12 cellular contexts compared by ENCODE assay signal in the genomic region with DNA sequence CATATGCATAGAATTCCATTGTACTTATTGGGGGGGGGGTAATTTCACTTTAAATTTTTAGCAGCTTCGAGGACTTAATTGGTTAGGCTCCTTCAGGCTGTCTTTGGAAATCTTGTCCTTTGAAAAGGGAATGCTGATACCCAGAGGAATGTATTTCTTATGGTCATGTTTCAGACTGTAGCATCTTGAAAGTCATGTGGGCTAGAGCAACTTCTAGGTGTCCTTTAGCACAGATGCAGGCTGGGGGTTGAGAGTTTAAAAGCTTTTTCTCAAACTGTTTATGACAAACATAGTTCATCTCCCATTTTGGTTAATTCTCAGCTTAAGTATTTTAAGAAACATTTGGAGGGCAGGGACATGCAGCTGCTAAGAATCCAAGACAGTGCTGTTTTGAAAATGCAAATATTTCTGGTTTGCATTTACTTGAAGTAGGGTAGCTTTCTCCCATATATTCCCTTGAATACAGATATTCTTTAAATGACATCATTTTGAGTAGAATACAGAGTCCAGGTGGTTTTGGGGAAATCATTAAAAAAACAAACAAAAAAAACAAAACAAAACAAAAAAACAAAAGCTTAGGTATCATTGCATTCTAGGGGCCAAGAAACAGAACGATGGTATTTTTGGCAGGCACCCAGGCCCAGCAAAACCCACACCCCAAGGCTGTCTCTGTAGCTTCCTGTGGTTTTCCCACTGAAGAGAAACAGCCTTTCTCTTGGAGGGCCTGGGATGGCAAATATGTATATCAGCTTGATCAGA.
A peak's percentile ranks its signal among the peaks of the same experiment; 100 is the strongest.
DNase-seq lines count a peak whose midpoint lies in the region; ATAC-seq, FAIRE-seq and TF ChIP-seq lines count a peak whose summit lies in the region.
"Had no signal": no experiment of that assay in that cellular context is flagged by ENCODE, and none has a peak within 500 bp of the region (broad histone marks: within the 10 kb centered on the region; RNA-seq: fewer than 3 reads in every experiment).

No MANE protein-coding gene starts in this region.

- H3K4me3 ChIP-seq in AG09309 (ENCODE audit: control insufficient read depth, low read depth, low read length) (no peak overlapping the region), astrocyte (ENCODE audit: insufficient read depth, low read depth, low read length) (no peak overlapping the region), hepatocyte (no peak overlapping the region)
- H3K4me3 ChIP-seq: spleen had no signal

- H3K9me3 ChIP-seq in astrocyte (ENCODE audit: insufficient read depth, low read depth, low read length) = no peaks in the 10 kb centered on the region
- H3K9me3 ChIP-seq in hepatocyte (ENCODE audit: low read depth) = no peaks in the 10 kb centered on the region
- H3K9me3 ChIP-seq: spleen had no signal

- peak overlapping the region; percentile 17 for H3K9ac ChIP-seq in astrocyte (ENCODE audit: low read length)

- H3K27ac Mint-ChIP-seq in astrocyte (ENCODE audit: unreplicated experiment) = peak overlapping the region; percentile 48

- H3K27me3 ChIP-seq in astrocyte (ENCODE audit: insufficient read depth, low read length) (no peaks in the 10 kb centered on the region), hepatocyte (no peaks in the 10 kb centered on the region)
- H3K27me3 ChIP-seq: spleen had no signal

- DNase-seq in AG09309 (ENCODE audit: low read depth) (peak; percentile 54), HT1080 (ENCODE audit: low read depth) (peak; percentile 69), astrocyte (ENCODE audit: low read depth) (peak; percentile 92), hepatocyte (ENCODE audit: low spot score) (no peak), NCI-H1694 (lab: John Stamatoyannopoulos, UW) (no peak), NCI-H2171 treated with DMSO at 0.1 percent for 48 hours (lab: John Stamatoyannopoulos, UW) (no peak)
- DNase-seq: naive B cell; spleen; stimulated activated CD8-positive, alpha-beta memory T cell treated with anti-CD3 and anti-CD28 coated beads, Interleukin-4, amount 100 ng/mL, for 48 hours had no signal

- no peaks in the 10 kb centered on the region for H3K27me3 Mint-ChIP-seq in astrocyte (ENCODE audit: low read depth, unreplicated experiment)
- H3K27me3 Mint-ChIP-seq: naive B cell had no signal

- WGBS in hepatocyte (ENCODE audit: low lambda C conversion rate, missing lambda C conversion rate) = 66% methylated on average over 2 of the region's 2 CpGs

- no peaks in the 10 kb centered on the region for H4K20me1 ChIP-seq in astrocyte (ENCODE audit: insufficient read depth, low read length)
- H4K20me1 ChIP-seq in hepatocyte (ENCODE audit: insufficient read depth, poor library complexity, severe bottlenecking) = no peaks in the 10 kb centered on the region

- no peaks in the 10 kb centered on the region for H3K9me3 Mint-ChIP-seq in astrocyte (ENCODE audit: unreplicated experiment)
- H3K9me3 Mint-ChIP-seq: naive B cell had no signal

- H3K9me2 ChIP-seq in hepatocyte (replicated peaks; ENCODE audit: insufficient read depth) = no peaks in the 10 kb centered on the region

- ATAC-seq in HG03460 (IDR thresholded peaks at IDR 0.05; ENCODE audit: unreplicated experiment) = no peak
- ATAC-seq in GM21360 (IDR thresholded peaks at IDR 0.05; ENCODE audit: unreplicated experiment) = no peak

- H3K27ac ChIP-seq in astrocyte (ENCODE audit: low read depth, low read length) (peak overlapping the region; percentile 51), hepatocyte (peak overlapping the region; percentile 60)
- H3K27ac ChIP-seq: C4-2B, spleen had no signal

- TF ChIP-seq CTCF in AG09309 (IDR thresholded peaks at IDR 0.05; ENCODE audit: control insufficient read depth, insufficient read depth, low read depth, low read length, missing control alignments) (no peak), astrocyte (IDR thresholded peaks at IDR 0.05; ENCODE audit: insufficient read depth, low read depth, low read length) (no peak), hepatocyte (IDR thresholded peaks at IDR 0.05; ENCODE audit: poor library complexity) (no peak)

- H3K36me3 ChIP-seq in astrocyte (ENCODE audit: insufficient read depth, low read length) = no peaks in the 10 kb centered on the region
- no peaks in the 10 kb centered on the region for H3K36me3 ChIP-seq in hepatocyte (replicated peaks; ENCODE audit: insufficient read depth, low read depth)

- peak overlapping the region; percentile 17 for H3K4me3 Mint-ChIP-seq in astrocyte (ENCODE audit: unreplicated experiment)
- H3K4me3 Mint-ChIP-seq: naive B cell had no signal

- no peaks in the 10 kb centered on the region for H3K36me3 Mint-ChIP-seq in astrocyte (ENCODE audit: low read depth, unreplicated experiment)

- H3K4me2 ChIP-seq in astrocyte (ENCODE audit: low read length) = peak overlapping the region; percentile 60
- no peak overlapping the region for H3K4me2 ChIP-seq in hepatocyte

- H2AFZ ChIP-seq in astrocyte (ENCODE audit: low read depth, low read length) (no peak overlapping the region), hepatocyte (no peak overlapping the region)

- H3K4me1 Mint-ChIP-seq in astrocyte (ENCODE audit: low read depth, unreplicated experiment) = peaks cover 38% of the 10 kb centered on the region

- no peaks in the 10 kb centered on the region for H3K79me2 ChIP-seq in astrocyte (ENCODE audit: insufficient read depth, low read length)
- no peaks in the 10 kb centered on the region for H3K79me2 ChIP-seq in hepatocyte

- peak; percentile 64 for FAIRE-seq in astrocyte (lab: Jason Lieb, UNC)

- peaks cover 22% of the 10 kb centered on the region for H3K4me1 ChIP-seq in astrocyte (ENCODE audit: insufficient read depth, low read length)
- peaks cover 17% of the 10 kb centered on the region for H3K4me1 ChIP-seq in hepatocyte (ENCODE audit: insufficient read depth)

Comparison
In these comparisons a context has a peak if more than half of its experiments do, and no peak if none do; other contexts are left out.
1. DNase-seq: peak in AG09309 (single experiment), HT1080 (single experiment) and astrocyte (single experiment); none in hepatocyte (single experiment), NCI-H1694 (single experiment) and NCI-H2171 treated with DMSO at 0.1 percent for 48 hours (single experiment).